Comparison of ENCODE assay signal across 8 cellular contexts in the genomic region with DNA sequence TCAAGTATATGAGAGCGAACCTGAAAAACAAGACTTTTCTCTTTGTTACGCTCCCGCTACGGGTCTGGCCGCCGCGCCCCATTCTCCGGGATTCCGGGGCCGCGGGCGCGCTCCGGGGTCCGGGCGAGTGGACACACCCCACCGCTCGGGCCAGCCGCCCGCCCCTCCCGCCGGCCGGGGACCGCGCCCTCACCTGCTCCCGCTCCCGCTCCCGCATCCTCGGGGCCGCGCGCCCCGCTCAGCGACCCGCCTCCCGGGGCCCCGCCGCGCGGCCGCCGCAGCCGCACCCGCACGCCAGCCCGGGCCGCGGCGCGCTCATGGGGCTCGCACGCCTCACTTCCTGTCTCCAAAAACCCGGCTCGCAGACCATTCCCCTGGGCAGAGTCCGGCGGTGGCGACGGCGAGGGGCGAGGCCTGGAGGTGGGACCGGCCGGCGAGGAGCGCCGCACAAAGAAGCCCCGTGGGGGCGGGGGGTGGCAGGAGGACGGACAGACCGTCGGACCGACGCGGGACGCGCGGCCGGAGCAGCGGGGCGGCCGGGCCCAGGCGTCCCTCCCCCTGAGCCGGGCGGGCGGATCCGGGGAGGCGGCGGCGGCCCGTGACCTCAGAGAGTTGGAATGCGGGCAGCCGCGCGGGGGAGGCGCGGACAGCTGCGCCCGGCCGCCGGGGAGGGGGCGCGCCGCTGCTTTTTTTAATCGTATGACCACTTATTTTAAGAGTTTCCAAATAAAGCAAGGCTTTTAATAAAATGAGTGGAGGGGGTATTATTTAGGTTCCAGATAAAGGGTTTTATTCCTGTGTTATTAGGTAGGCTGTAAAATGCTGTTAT. TPM values are rescaled to one million over a fixed set of nuclear protein-coding genes. Genes with fewer than 3 reads are reported as not detected.
DNase-seq lines count a peak whose midpoint lies in the region; ATAC-seq and TF ChIP-seq lines count a peak whose summit lies in the region.

Gene PTPN21 (minus strand): TSS at position 550 of the 829 bp plus-strand sequence. CDS start 4,590 bp downstream, outside the sequence.

- H3K27ac ChIP-seq in neural progenitor cell: peak within 1 kb of the TSS; percentile 84

- H3K4me3 ChIP-seq in BE2C (ENCODE audit: low read depth, low read length): peak within 1 kb of the TSS; percentile 67
- H3K4me3 ChIP-seq in adipocyte (ENCODE audit: low read length): peak within 1 kb of the TSS; percentile 86
- H3K4me3 ChIP-seq in neural progenitor cell: peak within 1 kb of the TSS; percentile 63

- H3K27me3 ChIP-seq in BE2C (peaks cover 34% of the 10 kb centered on the region), adipocyte (replicated peaks; ENCODE audit: control insufficient read depth, insufficient read depth, low read length) (no peaks in the 10 kb centered on the region), neural progenitor cell (peaks cover 16% of the 10 kb centered on the region)

- no peaks in the 10 kb centered on the region for H3K9me3 ChIP-seq in BE2C
- H3K9me3 ChIP-seq in adipocyte (ENCODE audit: control insufficient read depth, low read length): no peaks in the 10 kb centered on the region
- no peaks in the 10 kb centered on the region for H3K9me3 ChIP-seq in neural progenitor cell (ENCODE audit: low read depth)

- peaks cover 10% of the 10 kb centered on the region for H3K4me1 Mint-ChIP-seq in glutamatergic neuron (ENCODE audit: low read depth, unreplicated experiment)
- H3K4me1 Mint-ChIP-seq in neural progenitor cell: peaks cover 28% of the 10 kb centered on the region

- no peaks in the 10 kb centered on the region for H4K20me1 ChIP-seq in neural progenitor cell (ENCODE audit: low read depth)

- H3K9me3 Mint-ChIP-seq in glutamatergic neuron (ENCODE audit: unreplicated experiment): peaks cover 6% of the 10 kb centered on the region
- H3K9me3 Mint-ChIP-seq in neural progenitor cell: peaks cover 2% of the 10 kb centered on the region

- ATAC-seq in GM18511 (IDR thresholded peaks at IDR 0.05; ENCODE audit: unreplicated experiment) (peak; percentile 48), HG03280 (IDR thresholded peaks at IDR 0.05; ENCODE audit: unreplicated experiment) (no peak)

- no peaks in the 10 kb centered on the region for H3K4me1 ChIP-seq in BE2C
- peaks cover 28% of the 10 kb centered on the region for H3K4me1 ChIP-seq in adipocyte (ENCODE audit: control insufficient read depth, insufficient read depth, low read length)
- peaks cover 16% of the 10 kb centered on the region for H3K4me1 ChIP-seq in neural progenitor cell

- peak within 1 kb of the TSS; percentile 80 for H3K4me2 ChIP-seq in neural progenitor cell

- peaks cover 20% of the 10 kb centered on the region for H3F3A ChIP-seq in neural progenitor cell (ENCODE audit: low read depth)

- H3K4me3 Mint-ChIP-seq in glutamatergic neuron (ENCODE audit: unreplicated experiment) (peak within 1 kb of the TSS; percentile 98), neural progenitor cell (peak within 1 kb of the TSS; percentile 97)

- H3K27ac Mint-ChIP-seq in glutamatergic neuron (ENCODE audit: unreplicated experiment): peak within 1 kb of the TSS; percentile 97
- peak within 1 kb of the TSS; percentile 93 for H3K27ac Mint-ChIP-seq in neural progenitor cell

- H2AFZ ChIP-seq in neural progenitor cell (replicated peaks): peak within 1 kb of the TSS; percentile 11

- H3K36me3 ChIP-seq in BE2C (no peaks in the 10 kb centered on the region), adipocyte (ENCODE audit: control insufficient read depth, insufficient read depth, low read length, severe bottlenecking) (no peaks in the 10 kb centered on the region), neural progenitor cell (no peaks in the 10 kb centered on the region)

- H3K9ac ChIP-seq in adipocyte (ENCODE audit: low read length): peak within 1 kb of the TSS; percentile 90
- H3K9ac ChIP-seq in neural progenitor cell: peak within 1 kb of the TSS; percentile 81

- H3K79me2 ChIP-seq in neural progenitor cell (ENCODE audit: low read depth): peaks cover 40% of the 10 kb centered on the region

- DNase-seq in BE2C (peak; percentile 72), M059J (ENCODE audit: low read depth) (peak; percentile 61), adipocyte (ENCODE audit: low read depth) (peak; percentile 91), glutamatergic neuron (peak; percentile 83), neural progenitor cell (ENCODE audit: low spot score) (peak; percentile 90), OCI-M2 (lab: John Stamatoyannopoulos, UW; ENCODE audit: unreplicated experiment) (no peak)

- H3K36me3 Mint-ChIP-seq in glutamatergic neuron (ENCODE audit: unreplicated experiment) (no peaks in the 10 kb centered on the region), neural progenitor cell (peaks cover 7% of the 10 kb centered on the region)

- H3K27me3 Mint-ChIP-seq in glutamatergic neuron (ENCODE audit: unreplicated experiment) (peaks cover 10% of the 10 kb centered on the region), neural progenitor cell (ENCODE audit: insufficient read depth, low read depth) (peaks cover 6% of the 10 kb centered on the region)

- TF ChIP-seq CTCF in BE2C (IDR thresholded peaks at IDR 0.05; ENCODE audit: low read depth, low read length): no peak
- no peak for TF ChIP-seq CTCF in glutamatergic neuron (IDR thresholded peaks at IDR 0.05; ENCODE audit: partially characterized antibody, unreplicated experiment)
- no peak for TF ChIP-seq CTCF in neural progenitor cell (IDR thresholded peaks at IDR 0.05)

RNA-seq across cellular contexts. Expression of gene PTPN21, which starts in this region (rescaled TPM):
- polyA plus RNA-seq in BE2C (2012; ENCODE audit: insufficient read depth, insufficient read length, low read depth): 3.7 TPM
- total RNA-seq in M059J (2014; rRNA removed; shearing (Covaris generic)): 3.7 and 6.2 TPM in 2 replicates
- total RNA-seq in glutamatergic neuron (ENCODE audit: unreplicated experiment) (63.0 TPM), neural progenitor cell (ENCODE audit: low replicate concordance) (10.1 and 11.7 TPM in 2 replicates)
